25 cellular contexts compared by ENCODE assay signal in genomic region chr18:44054514-44054913, GRCh38.
"Had no signal": no experiment of that assay in that cellular context is flagged by ENCODE, and none has a peak within 500 bp of the region (broad histone marks: within the 10 kb centered on the region; RNA-seq: fewer than 3 reads in every experiment).

No MANE protein-coding gene starts in this region.

- DNase-seq: activated CD4-positive, alpha-beta T cell treated with anti-CD3 and anti-CD28 coated beads for 48 hours; activated CD4-positive, alpha-beta T cell treated with anti-CD3 and anti-CD28 coated beads, Interleukin-2, amount 50 U/mL, for 48 hours; activated CD8-positive, alpha-beta memory T cell treated with anti-CD3 and anti-CD28 coated beads for 24 hours; activated effector memory CD4-positive, alpha-beta T cell treated with Interleukin-2 at 50 U/mL for 16 hours; activated naive CD4-positive, alpha-beta T cell treated with Interleukin-2 at 50 U/mL for 16 hours; anterior cingulate cortex; endodermal cell; foreskin keratinocyte; left cardiac atrium; left ventricle myocardium superior; mucosa of descending colon; posterior cingulate gyrus; right cardiac atrium; stimulated activated CD4-positive, alpha-beta T cell treated with anti-CD3 and anti-CD28 coated beads, Interleukin-15, amount 100 ng/mL, for 24 hours; stimulated activated CD4-positive, alpha-beta T cell treated with anti-CD3 and anti-CD28 coated beads, Interleukin-2, amount 100 ng/mL, for 24 hours; stimulated activated naive B cell treated with anti-CD40 and anti-IgM and Interleukin-4, amounts not matched to agents 10 μg/mL and 1 μg/mL and 100 μg/mL, for 72 hours; WERI-Rb-1 had no signal

- H3K27me3 Mint-ChIP-seq: activated naive CD8-positive, alpha-beta T cell; central memory CD8-positive, alpha-beta T cell; dendritic cell treated with granulocyte-macrophage colony-stimulating factor and Interleukin-4, amounts not matched to agents 40 ng/mL and 50 ng/mL, for 4 days; stimulated activated naive B cell treated with anti-CD40 and anti-IgM and Interleukin-4, amounts not matched to agents 10 μg/mL and 1 μg/mL and 100 μg/mL, for 72 hours had no signal

- H3K9me3 ChIP-seq: mucosa of descending colon, tibial nerve had no signal

- H3K36me3 ChIP-seq: tibial nerve, WERI-Rb-1 had no signal

- H3K4me1 Mint-ChIP-seq: central memory CD8-positive, alpha-beta T cell; stimulated activated naive B cell treated with anti-CD40 and anti-IgM and Interleukin-4, amounts not matched to agents 10 μg/mL and 1 μg/mL and 100 μg/mL, for 72 hours had no signal

- H3K36me3 Mint-ChIP-seq: activated naive CD8-positive, alpha-beta T cell; stimulated activated naive B cell treated with anti-CD40 and anti-IgM and Interleukin-4, amounts not matched to agents 10 μg/mL and 1 μg/mL and 100 μg/mL, for 72 hours had no signal

- H3K27ac ChIP-seq: foreskin keratinocyte, hepatocyte, tibial nerve, WERI-Rb-1 had no signal

- H3K27me3 ChIP-seq: hepatocyte, tibial nerve had no signal

- H3K4me1 ChIP-seq: foreskin keratinocyte, tibial nerve had no signal

- H3K27ac Mint-ChIP-seq: activated naive CD8-positive, alpha-beta T cell; dendritic cell treated with granulocyte-macrophage colony-stimulating factor and Interleukin-4, amounts not matched to agents 40 ng/mL and 50 ng/mL, for 4 days; endodermal cell; nephron; stimulated activated naive B cell treated with anti-CD40 and anti-IgM and Interleukin-4, amounts not matched to agents 10 μg/mL and 1 μg/mL and 100 μg/mL, for 72 hours had no signal

- H3K4me3 ChIP-seq: hepatocyte, mucosa of descending colon, tibial nerve had no signal

- ATAC-seq: activated CD4-positive, CD25-positive, alpha-beta regulatory T cell treated with anti-CD3 and anti-CD28 coated beads, Interleukin-2, amount 50 U/mL, for 24 hours; esophagus mucosa; foreskin keratinocyte; left cardiac atrium; left ventricle myocardium superior; mucosa of descending colon; right cardiac atrium had no signal

- H3K4me3 Mint-ChIP-seq: activated naive CD8-positive, alpha-beta T cell; central memory CD8-positive, alpha-beta T cell; dendritic cell treated with granulocyte-macrophage colony-stimulating factor and Interleukin-4, amounts not matched to agents 40 ng/mL and 50 ng/mL, for 4 days; endodermal cell; nephron; stimulated activated naive B cell treated with anti-CD40 and anti-IgM and Interleukin-4, amounts not matched to agents 10 μg/mL and 1 μg/mL and 100 μg/mL, for 72 hours had no signal
